In the genomic region with DNA sequence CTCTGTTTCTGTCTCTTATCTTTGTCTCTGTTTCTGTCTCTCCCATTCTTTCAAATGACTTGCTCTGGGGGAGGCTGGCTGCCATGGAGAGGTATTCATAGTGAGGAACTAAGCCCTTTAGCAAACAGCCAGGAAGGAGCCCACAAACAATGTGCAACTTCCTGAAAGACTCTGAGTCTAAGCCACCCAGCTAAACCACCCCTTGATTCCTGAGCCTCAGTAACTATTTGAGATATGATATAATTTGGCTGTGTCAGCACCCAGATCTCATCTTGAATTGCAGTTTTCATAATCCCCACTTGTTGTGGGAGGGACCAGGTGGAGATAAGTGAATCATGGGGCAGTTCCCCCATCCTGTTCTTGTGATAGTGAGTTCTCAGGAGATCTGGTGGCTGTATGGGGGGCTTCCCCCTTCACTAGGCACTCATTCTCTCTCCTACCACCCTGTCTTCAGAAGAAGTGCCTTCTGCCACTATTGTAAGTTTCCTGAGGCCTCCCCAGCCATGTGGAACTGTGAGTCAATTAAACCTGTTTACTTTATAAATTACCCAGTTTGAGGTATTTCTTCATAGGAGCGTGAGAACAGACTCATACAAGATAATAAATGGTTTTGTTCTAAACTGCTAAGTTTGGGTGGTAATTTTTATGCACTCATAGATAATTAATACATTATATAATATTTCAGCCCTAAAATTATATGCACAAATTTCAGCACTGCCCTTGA, we compare ENCODE assay signal across 19 cellular contexts.
A peak's percentile ranks its signal among the peaks of the same experiment; 100 is the strongest.
DNase-seq lines count a peak whose midpoint lies in the region; ATAC-seq, FAIRE-seq and TF ChIP-seq lines count a peak whose summit lies in the region.
"Had no signal": no experiment of that assay in that cellular context is flagged by ENCODE, and none has a peak within 500 bp of the region (broad histone marks: within the 10 kb centered on the region; RNA-seq: fewer than 3 reads in every experiment).

No MANE protein-coding gene starts in this region.

- ATAC-seq in WTC11 (peak; percentile 83), HG03457 (IDR thresholded peaks at IDR 0.05; ENCODE audit: unreplicated experiment) (no peak), HG03520 (IDR thresholded peaks at IDR 0.05; ENCODE audit: unreplicated experiment) (no peak), HG03571 (IDR thresholded peaks at IDR 0.05; ENCODE audit: unreplicated experiment) (no peak)
- ATAC-seq: activated CD4-positive, alpha-beta T cell treated with anti-CD3 and anti-CD28 coated beads for 36 hours had no signal

- no peaks in the 10 kb centered on the region for H3K27me3 Mint-ChIP-seq in WTC11 (ENCODE audit: low read depth)
- H3K27me3 Mint-ChIP-seq: naive B cell had no signal

- H3K4me1 ChIP-seq in keratinocyte (ENCODE audit: control insufficient read depth, extremely low read depth, insufficient read depth, low read length), result peaks cover 10% of the 10 kb centered on the region
- H3K4me1 ChIP-seq: prostate gland had no signal

- POLR2A ChIA-PET in WTC11 (lab: Charles Lee), result no interaction called here

- TF ChIP-seq CTCF in NB4 (IDR thresholded peaks at IDR 0.05; ENCODE audit: low read depth, low read length) (no peak), WTC11 (IDR thresholded peaks at IDR 0.05) (no peak), keratinocyte (optimal IDR thresholded peaks at IDR 0.05 in 1 of 3, IDR thresholded peaks at IDR 0.05 in 1 of 3, conservative IDR thresholded peaks at IDR 0.05 in 1 of 3; ENCODE audit: extremely low read depth in 1 of 3, insufficient read depth in 2 of 3, low read length in 3 of 3) (no peak)

- H3K4me3 Mint-ChIP-seq in WTC11, result no peak overlapping the region
- H3K4me3 Mint-ChIP-seq: activated CD4-positive, alpha-beta T cell treated with anti-CD3 and anti-CD28 coated beads for 36 hours; activated naive CD4-positive, alpha-beta T cell treated with anti-CD3 and anti-CD28 coated beads for 36 hours; HFFc6; naive B cell; stimulated activated naive CD8-positive, alpha-beta T cell treated with anti-CD3 and anti-CD28 coated beads, Interleukin-15, Interleukin-2, amounts not matched to agents 100 ng/mL and 50 ng/mL, for 24 hours had no signal

- H4K20me1 ChIP-seq in keratinocyte (ENCODE audit: control insufficient read depth, extremely low read depth, insufficient read depth, low read length), result no peaks in the 10 kb centered on the region

- CTCF ChIA-PET in WTC11 (lab: Charles Lee), result no interaction called here

- H3K27me3 ChIP-seq in keratinocyte (ENCODE audit: control insufficient read depth, extremely low read depth, insufficient read depth, low read length), result no peaks in the 10 kb centered on the region

- H3K9me3 Mint-ChIP-seq in WTC11, result no peaks in the 10 kb centered on the region
- H3K9me3 Mint-ChIP-seq: activated naive CD4-positive, alpha-beta T cell treated with anti-CD3 and anti-CD28 coated beads for 36 hours; stimulated activated naive CD8-positive, alpha-beta T cell treated with anti-CD3 and anti-CD28 coated beads, Interleukin-15, Interleukin-2, amounts not matched to agents 100 ng/mL and 50 ng/mL, for 24 hours had no signal

- peak; percentile 35 for DNase-seq in GF-D8 (lab: John Stamatoyannopoulos, UW)
- peak; percentile 18 for DNase-seq in NB4 (ENCODE audit: low read depth)
- no peak for DNase-seq in WTC11 (ENCODE audit: low spot score)
- DNase-seq in keratinocyte (ENCODE audit: low read depth, low spot score), result no peak
- no peak for DNase-seq in activated gamma-delta T cell treated with Interleukin-2 at 50 U/mL for 16 hours
- DNase-seq: activated CD4-positive, alpha-beta T cell treated with anti-CD3 and anti-CD28 coated beads for 36 hours; activated naive CD4-positive, alpha-beta T cell treated with anti-CD3 and anti-CD28 coated beads for 36 hours; HFFc6; hippocampal formation; naive B cell; NCI-H1930; NCI-H748 treated with DMSO at 0.1 percent for 48 hours; T-helper 2 cell had no signal

- no peaks in the 10 kb centered on the region for H3K9me1 ChIP-seq in keratinocyte (ENCODE audit: control insufficient read depth, extremely low read depth, insufficient read depth, low read length)

- H3K9ac ChIP-seq in keratinocyte (ENCODE audit: control insufficient read depth, extremely low read depth, insufficient read depth, low read length), result no peak overlapping the region

- no peak overlapping the region for H3K27ac Mint-ChIP-seq in WTC11
- H3K27ac Mint-ChIP-seq: activated CD4-positive, alpha-beta T cell treated with anti-CD3 and anti-CD28 coated beads for 36 hours; activated naive CD4-positive, alpha-beta T cell treated with anti-CD3 and anti-CD28 coated beads for 36 hours; HFFc6; naive B cell; stimulated activated naive CD8-positive, alpha-beta T cell treated with anti-CD3 and anti-CD28 coated beads, Interleukin-15, Interleukin-2, amounts not matched to agents 100 ng/mL and 50 ng/mL, for 24 hours had no signal

- H3K4me2 ChIP-seq in keratinocyte (ENCODE audit: control insufficient read depth, extremely low read depth, insufficient read depth, low read depth, low read length), result no peak overlapping the region

- peaks cover 7% of the 10 kb centered on the region for H3K4me1 Mint-ChIP-seq in WTC11
- H3K4me1 Mint-ChIP-seq: activated CD4-positive, alpha-beta T cell treated with anti-CD3 and anti-CD28 coated beads for 36 hours; naive B cell had no signal

- H3K4me3 ChIP-seq in NB4 (ENCODE audit: low read depth, low read length) (no peak overlapping the region), keratinocyte (ENCODE audit: control insufficient read depth in 2 of 3, extremely low read depth in 1 of 3, insufficient read depth in 2 of 3, low read depth in 1 of 3, low read length in 3 of 3) (no peak overlapping the region)
- H3K4me3 ChIP-seq: prostate gland had no signal

- FAIRE-seq in keratinocyte (lab: Jason Lieb, UNC), result no peak
- FAIRE-seq: urothelium cell line had no signal

- H3K9me3 ChIP-seq in keratinocyte (ENCODE audit: control insufficient read depth, low read depth, low read length), result no peaks in the 10 kb centered on the region
- H3K9me3 ChIP-seq: prostate gland had no signal

- no peak overlapping the region for H3K27ac ChIP-seq in keratinocyte (ENCODE audit: control insufficient read depth, insufficient read depth, low read length)
- H3K27ac ChIP-seq: prostate gland had no signal

- TF ChIP-seq POLR2A in NB4 (IDR thresholded peaks at IDR 0.05; ENCODE audit: extremely low read depth, insufficient read length), result no peak

- dilution Hi-C loops in keratinocyte (cut with MboI; ENCODE audit: extremely low pct_ligation_motif_present, low sequenced_read_pairs), result no loop called here

- no peaks in the 10 kb centered on the region for H3K36me3 ChIP-seq in keratinocyte (ENCODE audit: control insufficient read depth in 2 of 2, extremely low read depth in 1 of 2, insufficient read depth in 2 of 2, low read length in 2 of 2)
- H3K36me3 ChIP-seq: prostate gland had no signal

- H3K79me2 ChIP-seq in keratinocyte (ENCODE audit: control insufficient read depth, insufficient read depth, low read length), result no peaks in the 10 kb centered on the region

- peak overlapping the region; percentile 8 for H2AFZ ChIP-seq in keratinocyte (ENCODE audit: control insufficient read depth, low read length)

- no peaks in the 10 kb centered on the region for H3K36me3 Mint-ChIP-seq in WTC11
- H3K36me3 Mint-ChIP-seq: naive B cell had no signal

TF ChIP-seq in WTC11, 78 proteins besides CTCF, POLR2A, EP300 and RAD21:
- TF ChIP-seq FOXK1 (CRISPR knock-in tag; IDR thresholded peaks at IDR 0.05) (no peak), ZNF416 (CRISPR knock-in tag; IDR thresholded peaks at IDR 0.05) (no peak), ELF4 (CRISPR knock-in tag; IDR thresholded peaks at IDR 0.05; ENCODE audit: low read depth) (no peak), ESRRA (CRISPR knock-in tag; IDR thresholded peaks at IDR 0.05; ENCODE audit: borderline replicate concordance) (no peak), ZNF317 (CRISPR knock-in tag; IDR thresholded peaks at IDR 0.05; ENCODE audit: borderline replicate concordance, low read depth) (no peak), NFATC4 (CRISPR knock-in tag; IDR thresholded peaks at IDR 0.05) (no peak), ETV6 (CRISPR knock-in tag; IDR thresholded peaks at IDR 0.05) (no peak), RORB (CRISPR knock-in tag; IDR thresholded peaks at IDR 0.05) (no peak), ZBTB21 (CRISPR knock-in tag; IDR thresholded peaks at IDR 0.05; ENCODE audit: borderline replicate concordance) (no peak), FOXJ3 (CRISPR knock-in tag; IDR thresholded peaks at IDR 0.05; ENCODE audit: borderline replicate concordance) (no peak), IRF2 (CRISPR knock-in tag; IDR thresholded peaks at IDR 0.05; ENCODE audit: borderline replicate concordance, low read depth) (no peak), ZNF138 (CRISPR knock-in tag; conservative IDR thresholded peaks at IDR 0.05) (no peak), JAZF1 (CRISPR knock-in tag; IDR thresholded peaks at IDR 0.05) (no peak)
- TF ChIP-seq, protein P1, sequence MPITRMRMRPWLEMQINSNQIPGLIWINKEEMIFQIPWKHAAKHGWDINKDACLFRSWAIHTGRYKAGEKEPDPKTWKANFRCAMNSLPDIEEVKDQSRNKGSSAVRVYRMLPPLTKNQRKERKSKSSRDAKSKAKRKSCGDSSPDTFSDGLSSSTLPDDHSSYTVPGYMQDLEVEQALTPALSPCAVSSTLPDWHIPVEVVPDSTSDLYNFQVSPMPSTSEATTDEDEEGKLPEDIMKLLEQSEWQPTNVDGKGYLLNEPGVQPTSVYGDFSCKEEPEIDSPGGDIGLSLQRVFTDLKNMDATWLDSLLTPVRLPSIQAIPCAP (CRISPR knock-in tag; IDR thresholded peaks at IDR 0.05), result no peak
- TF ChIP-seq, protein P2, sequence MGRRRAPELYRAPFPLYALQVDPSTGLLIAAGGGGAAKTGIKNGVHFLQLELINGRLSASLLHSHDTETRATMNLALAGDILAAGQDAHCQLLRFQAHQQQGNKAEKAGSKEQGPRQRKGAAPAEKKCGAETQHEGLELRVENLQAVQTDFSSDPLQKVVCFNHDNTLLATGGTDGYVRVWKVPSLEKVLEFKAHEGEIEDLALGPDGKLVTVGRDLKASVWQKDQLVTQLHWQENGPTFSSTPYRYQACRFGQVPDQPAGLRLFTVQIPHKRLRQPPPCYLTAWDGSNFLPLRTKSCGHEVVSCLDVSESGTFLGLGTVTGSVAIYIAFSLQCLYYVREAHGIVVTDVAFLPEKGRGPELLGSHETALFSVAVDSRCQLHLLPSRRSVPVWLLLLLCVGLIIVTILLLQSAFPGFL (CRISPR knock-in tag; IDR thresholded peaks at IDR 0.05; ENCODE audit: borderline replicate concordance), result no peak
TF ChIP-seq in WTC11: peak in this region for 0.

Comparison
In these comparisons a context has a peak if more than half of its experiments do, and no peak if none do; other contexts are left out.
1. DNase-seq: peak in GF-D8 (single experiment) and NB4 (single experiment); none in WTC11 (single experiment), keratinocyte (single experiment) and activated gamma-delta T cell treated with Interleukin-2 at 50 U/mL for 16 hours (single experiment).